8 cellular contexts compared by ENCODE assay signal in the genomic region with DNA sequence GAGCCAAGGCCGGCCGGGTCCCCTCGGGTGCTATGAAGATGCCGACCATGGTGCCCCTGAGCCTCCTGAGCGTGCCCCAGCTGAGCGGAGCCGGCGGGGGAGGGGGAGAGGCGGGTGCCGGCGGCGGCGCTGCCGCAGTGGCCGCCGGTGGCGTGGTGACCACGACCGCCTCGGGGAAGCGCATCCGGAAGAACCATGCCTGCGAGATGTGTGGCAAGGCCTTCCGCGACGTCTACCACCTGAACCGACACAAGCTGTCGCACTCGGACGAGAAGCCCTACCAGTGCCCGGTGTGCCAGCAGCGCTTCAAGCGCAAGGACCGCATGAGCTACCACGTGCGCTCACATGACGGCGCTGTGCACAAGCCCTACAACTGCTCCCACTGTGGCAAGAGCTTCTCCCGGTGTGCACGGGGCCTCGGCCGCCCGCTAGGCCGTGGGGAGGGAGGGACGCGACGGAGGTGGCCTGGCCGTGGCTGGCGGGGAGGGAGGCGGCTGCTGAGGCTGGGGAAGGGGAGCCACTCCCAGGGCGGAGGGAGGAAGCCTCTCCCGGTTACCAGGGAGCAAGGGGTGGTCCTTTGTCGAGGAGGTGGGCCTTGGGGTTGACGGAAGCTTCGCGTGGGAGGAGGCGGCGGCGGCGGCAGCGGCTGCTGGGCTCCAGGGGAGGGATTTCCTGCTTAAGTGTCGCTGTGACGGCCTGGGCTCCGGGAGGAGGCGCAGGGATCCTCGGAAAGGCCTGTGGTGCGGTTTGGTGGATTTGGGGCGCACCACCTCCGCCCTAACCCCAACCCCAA. TPM values are rescaled to one million over a fixed set of nuclear protein-coding genes. Genes with fewer than 3 reads are reported as not detected.
DNase-seq lines count a peak whose midpoint lies in the region; ATAC-seq and TF ChIP-seq lines count a peak whose summit lies in the region.

No MANE protein-coding gene starts in this region.

- peak overlapping the region; percentile 84 for H3K27ac Mint-ChIP-seq in type B pancreatic cell

- in situ Hi-C loops in GM18951 (cut with MboI; ENCODE audit: low sequenced_read_pairs, unreplicated experiment) = no loop called here

- H3K27ac ChIP-seq in adrenal gland = peak overlapping the region; percentile 54 to 97 (median 93)
- peak overlapping the region; percentile 57 to 99 (median 91) for H3K27ac ChIP-seq in heart left ventricle

- DNase-seq in AG08395 (ENCODE audit: low spot score) (peak; percentile 63), NCI-H1105 treated with DMSO at 0.1 percent for 48 hours (lab: John Stamatoyannopoulos, UW) (peak; percentile 73), T follicular helper cell (ENCODE audit: low read depth) (peak; percentile 81), adrenal gland (peak; percentile 89 to 96 (median 94)), heart left ventricle (peak; percentile 93 to 95 (median 94)), pons (ENCODE audit: low spot score) (peak; percentile 87), type B pancreatic cell (ENCODE audit: extremely low spot score, unreplicated experiment) (no peak)

- peak overlapping the region; percentile 86 for H3K4me3 Mint-ChIP-seq in type B pancreatic cell

- H3K27me3 ChIP-seq in adrenal gland (no peaks in the 10 kb centered on the region), heart left ventricle (peaks cover 0 to 4% (median 0%) of the 10 kb centered on the region in 9 donors)

- H3K4me1 ChIP-seq in adrenal gland (replicated peaks in 1 of 2) (peaks cover 34 to 54% of the 10 kb centered on the region in 2 donors), heart left ventricle (peaks cover 3 to 65% (median 56%) of the 10 kb centered on the region in 12 donors)

- peaks cover 4% of the 10 kb centered on the region for H3K36me3 Mint-ChIP-seq in type B pancreatic cell

- H3K9me3 ChIP-seq in adrenal gland (replicated peaks in 1 of 3) (no peaks in the 10 kb centered on the region), heart left ventricle (no peaks in the 10 kb centered on the region)

- peak; percentile 60 for TF ChIP-seq POLR2A in GM18951 (IDR thresholded peaks at IDR 0.05; ENCODE audit: extremely low read depth, insufficient read depth, insufficient read length)
- TF ChIP-seq POLR2A in adrenal gland (IDR thresholded peaks at IDR 0.05) = peak; percentile 47 to 73
- TF ChIP-seq POLR2A in heart left ventricle (IDR thresholded peaks at IDR 0.05) = peak in 1 of 2 donors; percentile 61

- H3K4me3 ChIP-seq in adrenal gland (peak overlapping the region in 2 of 4 donors; percentile 25 to 66), heart left ventricle (peak overlapping the region; percentile 12 to 84 (median 63))

- H3K9me3 Mint-ChIP-seq in type B pancreatic cell = no peaks in the 10 kb centered on the region

- H3K27me3 Mint-ChIP-seq in type B pancreatic cell = no peaks in the 10 kb centered on the region

- H3K36me3 ChIP-seq in adrenal gland (replicated peaks in 1 of 2) = peaks cover 0 to 18% of the 10 kb centered on the region in 2 donors
- peaks cover 0 to 25% (median 18%) of the 10 kb centered on the region in 9 donors for H3K36me3 ChIP-seq in heart left ventricle

- WGBS in adrenal gland, 4 donors = 2 to 3% (median 2%) methylated on average over 13 to 69 of the region's 69 CpGs
- WGBS in heart left ventricle, 4 donors = 1 to 6% (median 3%) methylated on average over 24 to 69 of the region's 69 CpGs

- ATAC-seq in heart left ventricle = peak; percentile 13 to 52 (median 34)

- intact Hi-C loops in adrenal gland (cut with DNase I) (no loop called here), heart left ventricle (cut with DNase I) (loop anchor here in 2 of 10 donors (5.0 to 10.0 kb wide), 4 partner anchors 170 to 260 kb away; a partner anchor contains a TSS)

- H3K4me1 Mint-ChIP-seq in type B pancreatic cell (ENCODE audit: unreplicated experiment) = peaks cover 40% of the 10 kb centered on the region

- TF ChIP-seq CTCF in adrenal gland (IDR thresholded peaks at IDR 0.05) = peak in 4 of 6 experiments; percentile 17 to 52 (median 36)
- peak in 10 of 12 donors; percentile 21 to 61 (median 44) for TF ChIP-seq CTCF in heart left ventricle (IDR thresholded peaks at IDR 0.05)
- TF ChIP-seq CTCF in type B pancreatic cell (conservative IDR thresholded peaks at IDR 0.05) = peak; percentile 57

RNA-seq across cellular contexts. Expression of a gene that starts 1.3 kb away (rescaled TPM):
- 100 to 1,000 TPM in 6 of 8 donors, 10 to 100 TPM in 2; 78.8 to 247 (median 145) TPM for total RNA-seq in adrenal gland
- 100 to 1,000 TPM; 108 to 304 (median 147) TPM for polyA plus RNA-seq in adrenal gland
- total RNA-seq in heart left ventricle = 100 to 1,000 TPM in 2 of 9 donors, 10 to 100 TPM in 7; 58.9 to 137 (median 74.0) TPM
- 100 to 1,000 TPM in 1 of 2 donors, 10 to 100 TPM in 1; 63.2 to 188 TPM for polyA plus RNA-seq in heart left ventricle
- 207 and 294 TPM in 2 replicates for total RNA-seq in type B pancreatic cell (ENCODE audit: low replicate concordance)

RNA-seq across cellular contexts. Expression of a gene that starts 4.4 kb away (rescaled TPM):
- total RNA-seq in adrenal gland = 1 to 10 TPM in 7 of 8 donors, not detected in 1; 1.4 to 8.8 (median 1.9) TPM
- 10 to 100 TPM in 1 of 3 donors, 1 to 10 TPM in 1, under 1 TPM in 1; 0.97 to 32.0 (median 5.0) TPM for polyA plus RNA-seq in adrenal gland
- total RNA-seq in heart left ventricle = 1 to 10 TPM in 5 of 9 donors, under 1 TPM in 3, not detected in 1; 0.38 to 1.8 (median 1.3) TPM
- 1 to 10 TPM in 1 of 2 donors, under 1 TPM in 1; 0.24 to 3.2 TPM for polyA plus RNA-seq in heart left ventricle
- total RNA-seq in type B pancreatic cell (ENCODE audit: low replicate concordance) = 1.4 and 15.1 TPM in 2 replicates

RNA-seq across cellular contexts. Expression of a gene that starts 8.3 kb away (rescaled TPM):
- total RNA-seq in adrenal gland = 10 to 100 TPM; 17.1 to 47.1 (median 39.8) TPM
- 10 to 100 TPM; 14.2 to 89.1 (median 60.9) TPM for polyA plus RNA-seq in adrenal gland
- 10 to 100 TPM; 10.8 to 23.9 (median 12.6) TPM for total RNA-seq in heart left ventricle
- 10 to 100 TPM; 29.2 to 32.9 TPM for polyA plus RNA-seq in heart left ventricle
- 25.5 and 33.5 TPM in 2 replicates for total RNA-seq in type B pancreatic cell (ENCODE audit: low replicate concordance)

RNA-seq across cellular contexts. Expression of a gene that starts 12.6 kb away (rescaled TPM):
- 100 to 1,000 TPM; 242 to 492 (median 362) TPM for total RNA-seq in adrenal gland
- 100 to 1,000 TPM; 200 to 470 (median 321) TPM for polyA plus RNA-seq in adrenal gland
- total RNA-seq in heart left ventricle = 100 to 1,000 TPM in 1 of 9 donors, 10 to 100 TPM in 8; 33.1 to 140 (median 44.6) TPM
- 10 to 100 TPM; 32.9 to 50.6 TPM for polyA plus RNA-seq in heart left ventricle
- 27.4 and 46.3 TPM in 2 replicates for total RNA-seq in type B pancreatic cell (ENCODE audit: low replicate concordance)

RNA-seq across cellular contexts. Expression of a gene that starts 17.1 kb away (rescaled TPM):
- 10 to 100 TPM in 7 of 8 donors, 1 to 10 TPM in 1; 8.8 to 30.7 (median 16.2) TPM for total RNA-seq in adrenal gland
- 100 to 1,000 TPM in 2 of 3 donors, 1 to 10 TPM in 1; 9.1 to 127 (median 112) TPM for polyA plus RNA-seq in adrenal gland
- total RNA-seq in heart left ventricle = 10 to 100 TPM; 16.8 to 40.8 (median 32.2) TPM
- 10 to 100 TPM; 12.2 to 91.2 TPM for polyA plus RNA-seq in heart left ventricle
- 54.8 and 112 TPM in 2 replicates for total RNA-seq in type B pancreatic cell (ENCODE audit: low replicate concordance)
